ENCODE assay signal across 19 cellular contexts in genomic region chr1:116493484-116494350, GRCh38.
DNase-seq lines count a peak whose midpoint lies in the region; ATAC-seq, FAIRE-seq and TF ChIP-seq lines count a peak whose summit lies in the region.
"Had no signal": no experiment of that assay in that cellular context is flagged by ENCODE, and none has a peak within 500 bp of the region (broad histone marks: within the 10 kb centered on the region; RNA-seq: fewer than 3 reads in every experiment).

No MANE protein-coding gene starts in this region.

- BruUV-seq in GM12878 (replicated peaks; lab: Mats Ljungman, UMichigan) = no TSS peak

- H3K4me2 ChIP-seq in GM12878 (ENCODE audit: control insufficient read depth, insufficient read depth) (no peak overlapping the region), mesendoderm (ENCODE audit: low read length) (no peak overlapping the region)

- H3K9me3 ChIP-seq in GM12878 (replicated peaks; ENCODE audit: control insufficient read depth, insufficient read depth, low read length) = no peaks in the 10 kb centered on the region
- H3K9me3 ChIP-seq: BE2C, gastroesophageal sphincter, left ventricle myocardium inferior had no signal

- peaks cover 27 to 44% of the 10 kb centered on the region in 2 donors for H3K36me3 Mint-ChIP-seq in stimulated activated naive B cell treated with anti-CD40 and anti-IgM and Interleukin-4, amounts not matched to agents 10 μg/mL and 1 μg/mL and 100 μg/mL, for 72 hours
- H3K36me3 Mint-ChIP-seq: activated naive CD8-positive, alpha-beta T cell had no signal

- no peak overlapping the region for H4K8ac ChIP-seq in mesendoderm (ENCODE audit: low read depth, low read length)

- POLR2A ChIA-PET in GM12878 (lab: Charles Lee) = interaction anchor here (0.5 to 1.5 kb wide), 3 partner anchors 10 to 750 kb away, joined by 3 to 4 read pairs (median 4); no protein-coding TSS in a partner anchor

- H3K4me3 Mint-ChIP-seq in stimulated activated naive B cell treated with anti-CD40 and anti-IgM and Interleukin-4, amounts not matched to agents 10 μg/mL and 1 μg/mL and 100 μg/mL, for 72 hours = no peak overlapping the region
- H3K4me3 Mint-ChIP-seq: activated B cell treated with CpG ODN at 0.5 μM for 24 hours; activated naive CD8-positive, alpha-beta T cell had no signal

- H2AFZ ChIP-seq in GM12878 (ENCODE audit: control insufficient read depth, low read depth, low read length) = no peak overlapping the region

- no peak overlapping the region for H3K4me3 ChIP-seq in GM12878
- no peak overlapping the region for H3K4me3 ChIP-seq in mesendoderm (ENCODE audit: low read length)
- H3K4me3 ChIP-seq: gastroesophageal sphincter, left ventricle myocardium inferior had no signal

- no peaks in the 10 kb centered on the region for H4K20me1 ChIP-seq in GM12878 (ENCODE audit: control insufficient read depth, insufficient read depth)

- H3K4ac ChIP-seq in mesendoderm (ENCODE audit: low read depth, low read length) = peak overlapping the region; percentile 17

- WGBS in GM12878 (ENCODE audit: insufficient coverage, insufficient replicate concordance, low lambda C conversion rate, missing lambda C conversion rate) = 94% methylated on average over 29 of the region's 29 CpGs
- WGBS in mesendoderm (ENCODE audit: extremely low coverage, insufficient coverage, low lambda C conversion rate) = no CpG with 5 or more reads among the region's 29 CpGs

- peak overlapping the region; percentile 28 for H3K56ac ChIP-seq in mesendoderm (ENCODE audit: low read length)

- SMC1A ChIA-PET in GM12878 (lab: Charles Lee; ENCODE audit: uncharacterized antibody, unreplicated experiment) = interaction anchor here (0.8 to 2.0 kb wide), 4 partner anchors 8 to 355 kb away, joined by 3 to 6 read pairs (median 3); no protein-coding TSS in a partner anchor

- ATAC-seq in GM12878 (no peak), GM19463 (IDR thresholded peaks at IDR 0.05; ENCODE audit: unreplicated experiment) (no peak)
- ATAC-seq in stimulated activated naive B cell treated with anti-CD40 and anti-IgM and Interleukin-4, amounts not matched to agents 10 μg/mL and 1 μg/mL and 100 μg/mL, for 72 hours (replicated peaks) = no peak
- ATAC-seq: gastroesophageal sphincter had no signal

- H3K4me1 ChIP-seq in GM12878 (ENCODE audit: control insufficient read depth, insufficient read depth, low read length) = peaks cover 10% of the 10 kb centered on the region
- peaks cover 24% of the 10 kb centered on the region for H3K4me1 ChIP-seq in mesendoderm (ENCODE audit: control insufficient read depth, low read depth, low read length)

- no peak overlapping the region for H2BK15ac ChIP-seq in mesendoderm (replicated peaks; ENCODE audit: low read depth)

- H3K23ac ChIP-seq in mesendoderm (ENCODE audit: low read length) = no peak overlapping the region

- H3K36me3 ChIP-seq in GM12878 (ENCODE audit: control insufficient read depth in 2 of 2, insufficient read depth in 2 of 2, low read length in 1 of 2) (no peaks in the 10 kb centered on the region; a peak in 1 of 4 replicates), mesendoderm (ENCODE audit: control insufficient read depth, insufficient read depth, low read length) (no peaks in the 10 kb centered on the region)
- H3K36me3 ChIP-seq: BE2C, gastroesophageal sphincter, left ventricle myocardium inferior had no signal

- peak overlapping the region; percentile 76 for H3K27ac Mint-ChIP-seq in stimulated activated naive B cell treated with anti-CD40 and anti-IgM and Interleukin-4, amounts not matched to agents 10 μg/mL and 1 μg/mL and 100 μg/mL, for 72 hours
- H3K27ac Mint-ChIP-seq: activated B cell treated with CpG ODN at 0.5 μM for 24 hours; activated naive CD8-positive, alpha-beta T cell had no signal

- no peak overlapping the region for H2BK120ac ChIP-seq in mesendoderm (ENCODE audit: low read depth, low read length)

- no peak for TF ChIP-seq RAD21 in GM12878 (IDR thresholded peaks at IDR 0.05; ENCODE audit: insufficient read depth, low read depth, low read length)

- no peak for TF ChIP-seq EP300 in GM12878 (IDR thresholded peaks at IDR 0.05; ENCODE audit: borderline replicate concordance in 1 of 2, control insufficient read depth in 1 of 2, low read depth in 2 of 2, low read length in 2 of 2)

- H3K9me3 Mint-ChIP-seq in stimulated activated naive B cell treated with anti-CD40 and anti-IgM and Interleukin-4, amounts not matched to agents 10 μg/mL and 1 μg/mL and 100 μg/mL, for 72 hours = no peaks in the 10 kb centered on the region
- H3K9me3 Mint-ChIP-seq: activated B cell treated with CpG ODN at 0.5 μM for 24 hours had no signal

- peak; percentile 36 for DNase-seq in NOMO-1 treated with DMSO at 0.1 percent for 48 hours (lab: John Stamatoyannopoulos, UW; ENCODE audit: unreplicated experiment)
- DNase-seq in NOMO-1 treated with dmso at 0.1 percent for 144 hours (lab: John Stamatoyannopoulos, UW; ENCODE audit: unreplicated experiment) = no peak
- DNase-seq in GM12878 (ENCODE audit: low read depth, low spot score) = no peak
- no peak for DNase-seq in mesendoderm
- DNase-seq in stimulated activated naive B cell treated with anti-CD40 and anti-IgM and Interleukin-4, amounts not matched to agents 10 μg/mL and 1 μg/mL and 100 μg/mL, for 72 hours = no peak
- DNase-seq in NK-92 (lab: John Stamatoyannopoulos, UW; ENCODE audit: unreplicated experiment) = no peak
- DNase-seq in SHP77 treated with DMSO at 0.1 percent for 48 hours (lab: John Stamatoyannopoulos, UW) = no peak
- DNase-seq: activated B cell treated with CpG ODN at 0.5 μM for 24 hours; activated T-cell treated with anti-CD3 and anti-CD28 coated beads, Interleukin-2, amount 50 U/mL, for 48 hours; BE2C; left ventricle myocardium inferior; NCI-H2029; Right ventricle myocardium superior had no signal

- peak overlapping the region; percentile 23 for H2AK5ac ChIP-seq in mesendoderm (ENCODE audit: low read length)

- RAD21 ChIA-PET in GM12878 (lab: Charles Lee; ENCODE audit: unreplicated experiment) = interaction anchor here (1.9 to 3.4 kb wide), 2 partner anchors 9 to 355 kb away, joined by 5 to 14 read pairs; no protein-coding TSS in a partner anchor

- H3K18ac ChIP-seq in mesendoderm (ENCODE audit: low read length) = peak overlapping the region; percentile 21

- H3K79me2 ChIP-seq in GM12878 (ENCODE audit: control insufficient read depth, insufficient read depth, low read length) (no peaks in the 10 kb centered on the region), mesendoderm (ENCODE audit: control insufficient read depth, insufficient read depth, low read length) (no peaks in the 10 kb centered on the region)

- TF ChIP-seq POLR2A in GM12878 (IDR thresholded peaks at IDR 0.05; ENCODE audit: low read depth, low read length) = no peak

- CTCF ChIA-PET in GM12878 (lab: Yijun Ruan, JAX) = interaction anchor here (0.6 to 12.7 kb wide), 7 partner anchors 7 to 355 kb away, joined by 3 to 230 read pairs (median 4); no protein-coding TSS in a partner anchor

- FAIRE-seq in GM12878 (lab: Jason Lieb, UNC) = no peak
- FAIRE-seq: G401.6, HTR-8/SVneo had no signal

- H2BK5ac ChIP-seq in mesendoderm (ENCODE audit: low read length) = peak overlapping the region; percentile 26

- H3K9ac ChIP-seq in GM12878 (ENCODE audit: control insufficient read depth, insufficient read depth, low read length) (no peak overlapping the region), mesendoderm (ENCODE audit: low read length) (no peak overlapping the region)

- H3K4me1 Mint-ChIP-seq in stimulated activated naive B cell treated with anti-CD40 and anti-IgM and Interleukin-4, amounts not matched to agents 10 μg/mL and 1 μg/mL and 100 μg/mL, for 72 hours = peaks cover 21 to 32% of the 10 kb centered on the region in 2 donors

- TF ChIP-seq CTCF in GM12878 (IDR thresholded peaks at IDR 0.05 in 2 of 3, conservative IDR thresholded peaks at IDR 0.05 in 1 of 3; ENCODE audit: control insufficient read depth in 2 of 3, extremely low read depth in 1 of 3, insufficient read depth in 1 of 3, low read depth in 3 of 3, low read length in 3 of 3) = no peak

- H3K27me3 ChIP-seq in GM12878 (replicated peaks in 1 of 2; ENCODE audit: control insufficient read depth in 2 of 2, insufficient read depth in 2 of 2, low read length in 1 of 2) (no peaks in the 10 kb centered on the region), mesendoderm (ENCODE audit: insufficient read depth, low read length, poor library complexity) (no peaks in the 10 kb centered on the region)
- H3K27me3 ChIP-seq: BE2C, gastroesophageal sphincter had no signal

- in situ Hi-C loops in GM12878 (cut with MboI) = no loop called here

- no peaks in the 10 kb centered on the region for H3K79me1 ChIP-seq in mesendoderm (ENCODE audit: low read length)

- intact Hi-C loops in GM12878 (cut with micrococcal nuclease; ENCODE audit: unreplicated experiment) = no loop called here

- H4K5ac ChIP-seq in mesendoderm (ENCODE audit: low read length) = no peak overlapping the region

- H3K27ac ChIP-seq in GM12878 (ENCODE audit: control insufficient read depth, insufficient read depth) (no peak overlapping the region), mesendoderm (ENCODE audit: low read depth, low read length) (peak overlapping the region; percentile 4)
- H3K27ac ChIP-seq: 22Rv1, gastroesophageal sphincter had no signal

- H3K27me3 Mint-ChIP-seq in stimulated activated naive B cell treated with anti-CD40 and anti-IgM and Interleukin-4, amounts not matched to agents 10 μg/mL and 1 μg/mL and 100 μg/mL, for 72 hours = no peaks in the 10 kb centered on the region
- H3K27me3 Mint-ChIP-seq: activated B cell treated with CpG ODN at 0.5 μM for 24 hours; activated naive CD8-positive, alpha-beta T cell had no signal

TF ChIP-seq in GM12878, 131 proteins besides CTCF, POLR2A, EP300 and RAD21:
- TF ChIP-seq SPI1 (IDR thresholded peaks at IDR 0.05; ENCODE audit: borderline replicate concordance, insufficient read depth, low read depth, low read length) = peak; percentile 3; the same call in 1 of the 2 replicates
- no peak for TF ChIP-seq GATAD2B (conservative IDR thresholded peaks at IDR 0.05; ENCODE audit: low read depth)
